Comparison of ENCODE assay signal across 20 cellular contexts in the genomic region with DNA sequence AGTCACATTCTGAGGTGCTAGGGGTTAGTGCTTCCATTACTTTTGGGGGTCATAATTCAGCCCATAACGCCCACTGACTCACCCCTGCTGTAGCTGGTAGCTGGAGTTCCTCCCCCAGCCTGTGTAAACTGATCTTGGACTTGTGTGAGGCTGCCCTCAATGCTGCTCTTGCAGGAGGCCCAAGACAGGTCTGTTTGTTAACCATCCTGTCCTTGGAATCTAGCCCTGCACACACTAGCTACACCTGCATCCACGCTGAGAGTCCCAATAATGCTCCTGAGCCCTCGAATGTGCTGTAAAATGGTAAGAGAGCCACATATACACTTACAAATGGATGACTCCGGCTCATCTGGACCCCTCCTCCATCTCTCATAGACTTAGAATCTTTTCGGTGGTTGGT.
"Had no signal": no experiment of that assay in that cellular context is flagged by ENCODE, and none has a peak within 500 bp of the region (broad histone marks: within the 10 kb centered on the region; RNA-seq: fewer than 3 reads in every experiment).

No MANE protein-coding gene starts in this region.

- H3K27ac ChIP-seq: heart left ventricle, hepatocyte, left lung, prostate gland, sigmoid colon, thoracic aorta, tibial nerve, upper lobe of right lung, uterus had no signal

- H3K27ac Mint-ChIP-seq: naive thymus-derived CD8-positive, alpha-beta T cell; nephron progenitor cell; stimulated activated effector memory CD8-positive, alpha-beta T cell treated with anti-CD3 and anti-CD28 coated beads, Interleukin-12 subunit alpha, Interleukin-12 subunit beta, amount 100 ng/mL, for 72 hours had no signal

- H3K9me3 ChIP-seq: heart left ventricle, left lung, prostate gland, sigmoid colon, thoracic aorta, tibial nerve, upper lobe of right lung, uterus had no signal

- H3K27me3 ChIP-seq: dorsolateral prefrontal cortex, heart left ventricle, hepatocyte, left lung, sigmoid colon, tibial nerve, upper lobe of right lung, uterus had no signal

- H3K4me3 Mint-ChIP-seq: naive thymus-derived CD8-positive, alpha-beta T cell; nephron progenitor cell; stimulated activated effector memory CD8-positive, alpha-beta T cell treated with anti-CD3 and anti-CD28 coated beads, Interleukin-12 subunit alpha, Interleukin-12 subunit beta, amount 100 ng/mL, for 72 hours had no signal

- H3K4me2 ChIP-seq: hepatocyte had no signal

- ATAC-seq: heart left ventricle; left lung; naive thymus-derived CD8-positive, alpha-beta T cell; right cardiac atrium; stimulated activated effector memory CD8-positive, alpha-beta T cell treated with anti-CD3 and anti-CD28 coated beads, Interleukin-12 subunit alpha, Interleukin-12 subunit beta, amount 100 ng/mL, for 72 hours; stimulated activated naive CD8-positive, alpha-beta T cell treated with anti-CD3 and anti-CD28 coated beads, Interleukin-15, Interleukin-2, amounts not matched to agents 100 U/mL and 50 U/mL, for 24 hours; upper lobe of right lung had no signal

- H3K9me3 Mint-ChIP-seq: naive thymus-derived CD8-positive, alpha-beta T cell; nephron progenitor cell; stimulated activated effector memory CD8-positive, alpha-beta T cell treated with anti-CD3 and anti-CD28 coated beads, Interleukin-12 subunit alpha, Interleukin-12 subunit beta, amount 100 ng/mL, for 72 hours had no signal

- H3K4me3 ChIP-seq: dorsolateral prefrontal cortex, heart left ventricle, hepatocyte, left lung, prostate gland, sigmoid colon, thoracic aorta, tibial nerve, upper lobe of right lung, uterus had no signal

- H3K27me3 Mint-ChIP-seq: naive thymus-derived CD8-positive, alpha-beta T cell had no signal

- H2AFZ ChIP-seq: hepatocyte had no signal

- DNase-seq: effector CD4-positive, alpha-beta T cell; heart left ventricle; kidney; left lung; naive thymus-derived CD8-positive, alpha-beta T cell; nephron progenitor cell; nucleus accumbens; right cardiac atrium; sigmoid colon; stimulated activated CD4-positive, alpha-beta T cell treated with anti-CD3 and anti-CD28 coated beads, Interleukin-2, amount 100 ng/mL, for 24 hours; stimulated activated CD4-positive, alpha-beta T cell treated with anti-CD3 and anti-CD28 coated beads, Interleukin-4, amount 100 ng/mL, for 24 hours; stimulated activated naive CD8-positive, alpha-beta T cell treated with anti-CD3 and anti-CD28 coated beads, Interleukin-15, Interleukin-2, amounts not matched to agents 100 U/mL and 50 U/mL, for 24 hours; upper lobe of right lung; uterus had no signal

- H3K4me1 ChIP-seq: prostate gland had no signal

- H3K36me3 ChIP-seq: heart left ventricle, left lung, prostate gland, sigmoid colon, thoracic aorta, tibial nerve, upper lobe of right lung, uterus had no signal
